ENCODE assay signal across 13 cellular contexts in the genomic region with DNA sequence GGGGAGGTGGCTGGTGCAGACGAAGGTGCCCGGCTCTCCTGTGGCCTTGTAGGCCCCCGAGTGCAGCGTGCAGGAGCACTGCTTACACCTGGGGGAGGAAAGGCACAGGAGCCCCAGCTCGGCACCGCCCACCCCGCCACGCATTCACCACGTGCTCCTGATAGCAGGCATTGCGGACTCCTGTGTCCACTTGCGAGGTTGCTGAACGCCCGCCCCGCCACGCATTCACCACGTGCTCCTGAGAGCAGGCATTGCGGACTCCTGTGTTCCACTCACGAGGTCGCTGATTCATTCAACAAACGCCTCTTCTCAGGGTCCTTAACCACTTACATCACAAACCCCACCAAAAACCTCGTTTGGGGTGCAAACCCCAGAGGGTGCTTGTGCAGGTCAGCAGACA. TPM values are rescaled to one million over a fixed set of nuclear protein-coding genes. Genes with fewer than 3 reads are reported as not detected.
A peak's percentile ranks its signal among the peaks of the same experiment; 100 is the strongest.
DNase-seq lines count a peak whose midpoint lies in the region; ATAC-seq and TF ChIP-seq lines count a peak whose summit lies in the region.
"Had no signal": no experiment of that assay in that cellular context is flagged by ENCODE, and none has a peak within 500 bp of the region (broad histone marks: within the 10 kb centered on the region; RNA-seq: fewer than 3 reads in every experiment).

No MANE protein-coding gene starts in this region.

- peaks cover 0 to 3% of the 10 kb centered on the region in 2 experiments; a peak in 2 of 4 replicates for H3K4me1 ChIP-seq in HCT116 (ENCODE audit: control insufficient read depth in 1 of 2, insufficient read depth in 2 of 2, low read length in 2 of 2)
- H3K4me1 ChIP-seq: BE2C, HAP-1 had no signal

- H3K79me2 ChIP-seq in HCT116 (ENCODE audit: insufficient read depth, low read length): no peaks in the 10 kb centered on the region

- H3K27ac ChIP-seq in HCT116 (ENCODE audit: low read depth, low read length): peak overlapping the region; percentile 19; the same call in 1 of the 2 replicates
- peak overlapping the region; percentile 57; the same call in 1 of the 2 replicates for H3K27ac ChIP-seq in SK-N-MC
- H3K27ac ChIP-seq: GM23248, HL-60 had no signal

- ATAC-seq in HCT116 (no peak), Right ventricle myocardium superior (ENCODE audit: poor library complexity) (no peak), HG03521 (IDR thresholded peaks at IDR 0.05; ENCODE audit: unreplicated experiment) (no peak)
- no peak for ATAC-seq in effector memory CD8-positive, alpha-beta T cell (replicated peaks)

- TF ChIP-seq CTCF in HCT116 (IDR thresholded peaks at IDR 0.05 in 2 of 3, conservative IDR thresholded peaks at IDR 0.05 in 1 of 3; ENCODE audit: borderline replicate concordance in 1 of 3, insufficient read depth in 1 of 3, low read depth in 2 of 3, low read length in 2 of 3): no peak

- H3K27me3 ChIP-seq in HCT116 (ENCODE audit: insufficient read depth, low read length): no peaks in the 10 kb centered on the region

- H3K27me3 Mint-ChIP-seq in effector memory CD8-positive, alpha-beta T cell: no peaks in the 10 kb centered on the region
- H3K27me3 Mint-ChIP-seq: CD4-positive, CD25-positive, alpha-beta regulatory T cell had no signal

- H3K4me1 Mint-ChIP-seq in effector memory CD8-positive, alpha-beta T cell (ENCODE audit: low read depth in 2 of 2): no peaks in the 10 kb centered on the region
- H3K4me1 Mint-ChIP-seq: CD4-positive, CD25-positive, alpha-beta regulatory T cell; CD8-positive, alpha-beta memory T cell had no signal

- no peaks in the 10 kb centered on the region for H3K9me3 Mint-ChIP-seq in effector memory CD8-positive, alpha-beta T cell
- H3K9me3 Mint-ChIP-seq: CD4-positive, CD25-positive, alpha-beta regulatory T cell; CD8-positive, alpha-beta memory T cell had no signal

- no peak for TF ChIP-seq RAD21 in HCT116 (IDR thresholded peaks at IDR 0.05; ENCODE audit: low read depth)

- no peaks in the 10 kb centered on the region for H3K9me2 ChIP-seq in HCT116 (ENCODE audit: insufficient read depth)

- no peak overlapping the region for H3K4me3 Mint-ChIP-seq in effector memory CD8-positive, alpha-beta T cell
- H3K4me3 Mint-ChIP-seq: CD4-positive, CD25-positive, alpha-beta regulatory T cell; CD8-positive, alpha-beta memory T cell had no signal

- H2AFZ ChIP-seq in HCT116 (ENCODE audit: low read depth, low read length, poor library complexity, severe bottlenecking): no peak overlapping the region
- H2AFZ ChIP-seq: GM23248 had no signal

- H3K9ac ChIP-seq in HCT116 (ENCODE audit: low read length): no peak overlapping the region
- no peak overlapping the region for H3K9ac ChIP-seq in SK-N-MC (ENCODE audit: insufficient read length)
- H3K9ac ChIP-seq: GM23248 had no signal

- no peaks in the 10 kb centered on the region for H4K20me1 ChIP-seq in HCT116 (ENCODE audit: insufficient read depth)

- POLR2A ChIA-PET in HCT116 (lab: Charles Lee): no interaction called here

- CTCF ChIA-PET in HCT116 (lab: Charles Lee): no interaction called here

- intact Hi-C loops in HCT116 (cut with micrococcal nuclease): no loop called here
- intact Hi-C loops in Right ventricle myocardium superior (cut with DNase I): no loop called here

- no peak overlapping the region for H3K4me2 ChIP-seq in HCT116 (ENCODE audit: low read length)

- no TSS peak for BruUV-seq in HCT116 (replicated peaks; lab: Mats Ljungman, UMichigan)

- H3K9me3 ChIP-seq in HCT116 (ENCODE audit: control insufficient read depth in 1 of 2, insufficient read depth in 1 of 2, low read depth in 1 of 2, low read length in 2 of 2): no peaks in the 10 kb centered on the region
- no peaks in the 10 kb centered on the region for H3K9me3 ChIP-seq in SK-N-MC (ENCODE audit: low read depth, low read length)
- H3K9me3 ChIP-seq: BE2C, HAP-1 had no signal

- H3K27ac Mint-ChIP-seq in effector memory CD8-positive, alpha-beta T cell: peak overlapping the region; percentile 49 to 51
- H3K27ac Mint-ChIP-seq: CD4-positive, CD25-positive, alpha-beta regulatory T cell had no signal

- RAD21 ChIA-PET in HCT116 (lab: Charles Lee; ENCODE audit: low non-redundant PET in 1 of 2, low total read pairs in 2 of 2, uncharacterized antibody in 2 of 2, unreplicated experiment in 2 of 2): no interaction called here

- TF ChIP-seq POLR2A in HCT116 (IDR thresholded peaks at IDR 0.05; ENCODE audit: borderline replicate concordance, extremely low read depth, insufficient read depth, insufficient read length): no peak

- H3K36me3 ChIP-seq in HCT116 (ENCODE audit: control insufficient read depth in 1 of 2, insufficient read depth in 2 of 2, low read length in 2 of 2) (no peaks in the 10 kb centered on the region; a peak in 2 of 4 replicates), SK-N-MC (ENCODE audit: insufficient read depth, low read length) (no peaks in the 10 kb centered on the region)
- H3K36me3 ChIP-seq: BE2C, HAP-1 had no signal

- no peaks in the 10 kb centered on the region for H3K36me3 Mint-ChIP-seq in effector memory CD8-positive, alpha-beta T cell (ENCODE audit: insufficient read depth)
- H3K36me3 Mint-ChIP-seq: CD4-positive, CD25-positive, alpha-beta regulatory T cell; CD8-positive, alpha-beta memory T cell had no signal

- DNase-seq in HCT116 (ENCODE audit: low read depth, low spot score) (no peak), SK-N-MC (ENCODE audit: low read depth, low spot score) (no peak), Right ventricle myocardium superior (no peak), NCI-H510A (lab: John Stamatoyannopoulos, UW) (no peak)
- DNase-seq in effector memory CD8-positive, alpha-beta T cell: no peak
- DNase-seq: BE2C; CD4-positive, CD25-positive, alpha-beta regulatory T cell; CD8-positive, alpha-beta memory T cell; COR-L47; GM23248 had no signal

- H3K4me3 ChIP-seq in HCT116 (replicated peaks in 1 of 2; ENCODE audit: low read depth in 1 of 2, low read length in 2 of 2): no peak overlapping the region
- no peak overlapping the region for H3K4me3 ChIP-seq in SK-N-MC
- H3K4me3 ChIP-seq: GM23248, HAP-1 had no signal

TF ChIP-seq in HCT116, 20 proteins besides CTCF, POLR2A, EP300 and RAD21:
- TF ChIP-seq POLR2AphosphoS5 (IDR thresholded peaks at IDR 0.05; ENCODE audit: low read depth, low read length): no peak
- no peak for TF ChIP-seq EGR1 (IDR thresholded peaks at IDR 0.05; ENCODE audit: low read depth)
- TF ChIP-seq ELF1 (IDR thresholded peaks at IDR 0.05; ENCODE audit: borderline replicate concordance, low read depth): no peak
- no peak for TF ChIP-seq CEBPB (IDR thresholded peaks at IDR 0.05; ENCODE audit: low read depth)
- TF ChIP-seq, protein P1, sequence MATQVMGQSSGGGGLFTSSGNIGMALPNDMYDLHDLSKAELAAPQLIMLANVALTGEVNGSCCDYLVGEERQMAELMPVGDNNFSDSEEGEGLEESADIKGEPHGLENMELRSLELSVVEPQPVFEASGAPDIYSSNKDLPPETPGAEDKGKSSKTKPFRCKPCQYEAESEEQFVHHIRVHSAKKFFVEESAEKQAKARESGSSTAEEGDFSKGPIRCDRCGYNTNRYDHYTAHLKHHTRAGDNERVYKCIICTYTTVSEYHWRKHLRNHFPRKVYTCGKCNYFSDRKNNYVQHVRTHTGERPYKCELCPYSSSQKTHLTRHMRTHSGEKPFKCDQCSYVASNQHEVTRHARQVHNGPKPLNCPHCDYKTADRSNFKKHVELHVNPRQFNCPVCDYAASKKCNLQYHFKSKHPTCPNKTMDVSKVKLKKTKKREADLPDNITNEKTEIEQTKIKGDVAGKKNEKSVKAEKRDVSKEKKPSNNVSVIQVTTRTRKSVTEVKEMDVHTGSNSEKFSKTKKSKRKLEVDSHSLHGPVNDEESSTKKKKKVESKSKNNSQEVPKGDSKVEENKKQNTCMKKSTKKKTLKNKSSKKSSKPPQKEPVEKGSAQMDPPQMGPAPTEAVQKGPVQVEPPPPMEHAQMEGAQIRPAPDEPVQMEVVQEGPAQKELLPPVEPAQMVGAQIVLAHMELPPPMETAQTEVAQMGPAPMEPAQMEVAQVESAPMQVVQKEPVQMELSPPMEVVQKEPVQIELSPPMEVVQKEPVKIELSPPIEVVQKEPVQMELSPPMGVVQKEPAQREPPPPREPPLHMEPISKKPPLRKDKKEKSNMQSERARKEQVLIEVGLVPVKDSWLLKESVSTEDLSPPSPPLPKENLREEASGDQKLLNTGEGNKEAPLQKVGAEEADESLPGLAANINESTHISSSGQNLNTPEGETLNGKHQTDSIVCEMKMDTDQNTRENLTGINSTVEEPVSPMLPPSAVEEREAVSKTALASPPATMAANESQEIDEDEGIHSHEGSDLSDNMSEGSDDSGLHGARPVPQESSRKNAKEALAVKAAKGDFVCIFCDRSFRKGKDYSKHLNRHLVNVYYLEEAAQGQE (IDR thresholded peaks at IDR 0.05; ENCODE audit: low read depth): no peak
- TF ChIP-seq SP1 (IDR thresholded peaks at IDR 0.05; ENCODE audit: low read depth): no peak
- TF ChIP-seq TCF7L2 (IDR thresholded peaks at IDR 0.05; ENCODE audit: borderline replicate concordance, extremely low read depth, insufficient read depth, insufficient read length): no peak
- no peak for TF ChIP-seq YY1 (IDR thresholded peaks at IDR 0.05; ENCODE audit: extremely low read depth, insufficient replicate concordance, low read depth, low read length)
- TF ChIP-seq CBX3 (IDR thresholded peaks at IDR 0.05; ENCODE audit: low read depth): no peak
TF ChIP-seq in HCT116: peak in this region for 0.

RNA-seq across cellular contexts. Expression of a gene that starts 13.9 kb away (rescaled TPM):
- total RNA-seq in HCT116 (2021; ENCODE audit: unreplicated experiment) (60.7 TPM), Right ventricle myocardium superior (6.2 TPM)
- polyA plus RNA-seq in HCT116 (2012): 37.9 and 38.6 TPM in 2 replicates

RNA-seq across cellular contexts. Expression of a gene that starts 58.8 kb away (rescaled TPM):
- total RNA-seq in HCT116 (2021; ENCODE audit: unreplicated experiment) (167 TPM), Right ventricle myocardium superior (29.2 TPM)
- polyA plus RNA-seq in HCT116 (2012): 100 TPM in 2 replicates
